In genomic region chr1:54323324-54323739, GRCh38 we compare ENCODE assay signal across 1 cellular context.
TF ChIP-seq lines count a peak whose summit lies in the region.

No MANE protein-coding gene starts in this region.

TF ChIP-seq in HepG2, 621 proteins besides CTCF, POLR2A, EP300 and RAD21 (continued from another document):
- TF ChIP-seq ARID5B (CRISPR knock-in tag; IDR thresholded peaks at IDR 0.05) = peak; percentile 58; the same call in 1 of the 2 replicates
- peak; percentile 91 for TF ChIP-seq CEBPB (IDR thresholded peaks at IDR 0.05; ENCODE audit: borderline replicate concordance, low read depth, low read length)
- no peak for TF ChIP-seq ZNF570 (CRISPR knock-in tag; IDR thresholded peaks at IDR 0.05; ENCODE audit: borderline replicate concordance)
- no peak for TF ChIP-seq CAMTA2 (CRISPR knock-in tag; IDR thresholded peaks at IDR 0.05; ENCODE audit: borderline replicate concordance)
- TF ChIP-seq ZNF790 (CRISPR knock-in tag; IDR thresholded peaks at IDR 0.05; ENCODE audit: borderline replicate concordance) = no peak
- TF ChIP-seq TGIF2 (CRISPR knock-in tag; IDR thresholded peaks at IDR 0.05) = peak; percentile 37; the same call in 1 of the 2 replicates
- TF ChIP-seq ZNF724P (CRISPR knock-in tag; IDR thresholded peaks at IDR 0.05; ENCODE audit: borderline replicate concordance) = no peak
- no peak for TF ChIP-seq NFAT5 (CRISPR knock-in tag; IDR thresholded peaks at IDR 0.05)
- no peak for TF ChIP-seq CC2D1A (CRISPR knock-in tag; IDR thresholded peaks at IDR 0.05)
- TF ChIP-seq ZNF883 (CRISPR knock-in tag; IDR thresholded peaks at IDR 0.05; ENCODE audit: not compliant biosample characterization) = peak; percentile 30
- TF ChIP-seq ZNF776 (CRISPR knock-in tag; IDR thresholded peaks at IDR 0.05) = 0 out of 2 replicates have a peak, but pooled peaks have one; percentile 28
- TF ChIP-seq PITX1 (CRISPR knock-in tag; IDR thresholded peaks at IDR 0.05) = 0 out of 2 replicates have a peak, but pooled peaks have one; percentile 17
- peak; percentile 81; the same call in 1 of the 2 replicates for TF ChIP-seq TFAP4 (IDR thresholded peaks at IDR 0.05; ENCODE audit: borderline replicate concordance, low read depth)
- no peak for TF ChIP-seq MBD4 (IDR thresholded peaks at IDR 0.05; ENCODE audit: borderline replicate concordance, low read length)
- TF ChIP-seq ZFP36 (IDR thresholded peaks at IDR 0.05; ENCODE audit: borderline replicate concordance, low read depth, low read length, partially characterized antibody) = no peak
- 0 out of 4 replicates have a peak, but pooled peaks of 1 of the 2 experiments have one; percentile 15 for TF ChIP-seq HMGXB4 (CRISPR knock-in tag; IDR thresholded peaks at IDR 0.05; ENCODE audit: borderline replicate concordance in 1 of 2, low read depth in 1 of 2)
- no peak for TF ChIP-seq SMYD3 (CRISPR knock-in tag; IDR thresholded peaks at IDR 0.05)
- peak; percentile 52; the same call in 1 of the 2 replicates for TF ChIP-seq ESRRA (CRISPR knock-in tag; IDR thresholded peaks at IDR 0.05; ENCODE audit: low read depth)
- TF ChIP-seq ZNF850 (CRISPR knock-in tag; conservative IDR thresholded peaks at IDR 0.05) = no peak
- 0 out of 2 replicates have a peak, but pooled peaks have one; percentile 58 for TF ChIP-seq NCOR1 (IDR thresholded peaks at IDR 0.05; ENCODE audit: borderline replicate concordance, low read length)
- no peak for TF ChIP-seq HES4 (CRISPR knock-in tag; IDR thresholded peaks at IDR 0.05; ENCODE audit: borderline replicate concordance)
- no peak for TF ChIP-seq TAF15 (IDR thresholded peaks at IDR 0.05; ENCODE audit: low read depth, low read length, poor library complexity, severe bottlenecking)
- TF ChIP-seq NFE2L2 (IDR thresholded peaks at IDR 0.05; ENCODE audit: low read length) = no peak
- no peak for TF ChIP-seq U2AF2 (IDR thresholded peaks at IDR 0.05; ENCODE audit: low read depth, low read length)
- peak; percentile 89 for TF ChIP-seq HNF4G (IDR thresholded peaks at IDR 0.05; ENCODE audit: borderline replicate concordance, low read depth, low read length)
- peak; percentile 84; the same call in 1 of the 2 replicates for TF ChIP-seq HNF4G (CRISPR knock-in tag; IDR thresholded peaks at IDR 0.05; ENCODE audit: borderline replicate concordance, low read depth)
- no peak for TF ChIP-seq TFDP1 (CRISPR knock-in tag; IDR thresholded peaks at IDR 0.05; ENCODE audit: borderline replicate concordance)
- TF ChIP-seq FOXK2 (IDR thresholded peaks at IDR 0.05) = no peak
- TF ChIP-seq CBX1 (IDR thresholded peaks at IDR 0.05; ENCODE audit: low read depth) = no peak
- TF ChIP-seq PAXIP1 (CRISPR knock-in tag; conservative IDR thresholded peaks at IDR 0.05) = peak; percentile 54
- TF ChIP-seq FOXM1 (CRISPR knock-in tag; IDR thresholded peaks at IDR 0.05) = no peak
- no peak for TF ChIP-seq HOXA9 (CRISPR knock-in tag; IDR thresholded peaks at IDR 0.05; ENCODE audit: borderline replicate concordance)
- no peak for TF ChIP-seq SOX6 (IDR thresholded peaks at IDR 0.05)
- peak; percentile 59; the same call in 1 of the 2 replicates for TF ChIP-seq SOX6 (CRISPR knock-in tag; IDR thresholded peaks at IDR 0.05)
- no peak for TF ChIP-seq THAP11 (CRISPR knock-in tag; IDR thresholded peaks at IDR 0.05)
- TF ChIP-seq HOXA3 (CRISPR knock-in tag; IDR thresholded peaks at IDR 0.05) = 0 out of 2 replicates have a peak, but pooled peaks have one; percentile 19
- no peak for TF ChIP-seq ZNF83 (CRISPR knock-in tag; IDR thresholded peaks at IDR 0.05; ENCODE audit: borderline replicate concordance)
- TF ChIP-seq ZNF7 (CRISPR knock-in tag; IDR thresholded peaks at IDR 0.05) = no peak
- TF ChIP-seq TRIM22 (IDR thresholded peaks at IDR 0.05) = no peak
- TF ChIP-seq ZNF775 (CRISPR knock-in tag; IDR thresholded peaks at IDR 0.05; ENCODE audit: borderline replicate concordance) = no peak
